Comparison of ENCODE assay signal across 1 cellular context in the genomic region with DNA sequence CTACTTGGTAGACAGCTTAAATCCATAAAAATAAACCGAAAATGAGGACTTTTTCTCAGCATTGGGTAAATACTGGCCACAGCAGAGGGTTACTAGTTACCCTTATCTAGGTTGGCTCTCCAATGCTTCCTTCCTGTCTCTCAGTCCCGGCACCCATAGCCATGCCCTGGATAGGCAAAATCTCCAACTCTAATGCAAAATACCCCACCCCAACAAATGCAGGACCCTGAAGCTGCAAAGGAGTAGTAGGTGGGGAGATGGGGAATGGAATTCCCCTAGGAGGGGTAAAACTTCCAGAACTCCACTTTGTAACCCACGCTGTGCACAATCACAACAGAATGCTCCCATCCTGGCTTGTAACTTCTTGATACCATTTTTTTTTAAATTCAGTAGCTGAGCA.
TF ChIP-seq lines count a peak whose summit lies in the region.

No MANE protein-coding gene starts in this region.

TF ChIP-seq in WTC11, 78 proteins besides CTCF, POLR2A, EP300 and RAD21 (continued from another document):
- TF ChIP-seq, protein P1, sequence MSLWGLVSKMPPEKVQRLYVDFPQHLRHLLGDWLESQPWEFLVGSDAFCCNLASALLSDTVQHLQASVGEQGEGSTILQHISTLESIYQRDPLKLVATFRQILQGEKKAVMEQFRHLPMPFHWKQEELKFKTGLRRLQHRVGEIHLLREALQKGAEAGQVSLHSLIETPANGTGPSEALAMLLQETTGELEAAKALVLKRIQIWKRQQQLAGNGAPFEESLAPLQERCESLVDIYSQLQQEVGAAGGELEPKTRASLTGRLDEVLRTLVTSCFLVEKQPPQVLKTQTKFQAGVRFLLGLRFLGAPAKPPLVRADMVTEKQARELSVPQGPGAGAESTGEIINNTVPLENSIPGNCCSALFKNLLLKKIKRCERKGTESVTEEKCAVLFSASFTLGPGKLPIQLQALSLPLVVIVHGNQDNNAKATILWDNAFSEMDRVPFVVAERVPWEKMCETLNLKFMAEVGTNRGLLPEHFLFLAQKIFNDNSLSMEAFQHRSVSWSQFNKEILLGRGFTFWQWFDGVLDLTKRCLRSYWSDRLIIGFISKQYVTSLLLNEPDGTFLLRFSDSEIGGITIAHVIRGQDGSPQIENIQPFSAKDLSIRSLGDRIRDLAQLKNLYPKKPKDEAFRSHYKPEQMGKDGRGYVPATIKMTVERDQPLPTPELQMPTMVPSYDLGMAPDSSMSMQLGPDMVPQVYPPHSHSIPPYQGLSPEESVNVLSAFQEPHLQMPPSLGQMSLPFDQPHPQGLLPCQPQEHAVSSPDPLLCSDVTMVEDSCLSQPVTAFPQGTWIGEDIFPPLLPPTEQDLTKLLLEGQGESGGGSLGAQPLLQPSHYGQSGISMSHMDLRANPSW (CRISPR knock-in tag; conservative IDR thresholded peaks at IDR 0.05; ENCODE audit: low read depth), result no peak
